Comparison of ENCODE assay signal across 17 cellular contexts in genomic region chrX:2261838-2262678, GRCh38.
DNase-seq lines count a peak whose midpoint lies in the region; ATAC-seq, FAIRE-seq and TF ChIP-seq lines count a peak whose summit lies in the region.
"Had no signal": no experiment of that assay in that cellular context is flagged by ENCODE, and none has a peak within 500 bp of the region (broad histone marks: within the 10 kb centered on the region; RNA-seq: fewer than 3 reads in every experiment).

No MANE protein-coding gene starts in this region.

- no peak overlapping the region for H3K27ac Mint-ChIP-seq in activated T-helper 2 cell treated with anti-CD3 and anti-CD28 coated beads, Interferon-gamma antibody, Interleukin-2, Interleukin-4, amounts not matched to agents 10 μg/mL and 5 μg/mL and 100 μg/mL, durations not matched to agents 14 hours and 24 hours and 36 hours
- H3K27ac Mint-ChIP-seq: stimulated activated naive CD8-positive, alpha-beta T cell treated with anti-CD3 and anti-CD28 coated beads, Interleukin-15, Interleukin-2, amounts not matched to agents 100 ng/mL and 50 ng/mL, for 24 hours had no signal

- no peaks in the 10 kb centered on the region for H3K36me3 ChIP-seq in GM23248 (ENCODE audit: low read depth)
- no peaks in the 10 kb centered on the region; a peak in 2 of 4 replicates for H3K36me3 ChIP-seq in GM12878 (ENCODE audit: control insufficient read depth in 2 of 2, insufficient read depth in 2 of 2, low read length in 1 of 2)
- H3K36me3 ChIP-seq in sigmoid colon, result peaks cover 0 to 18% (median 4%) of the 10 kb centered on the region in 4 donors
- H3K36me3 ChIP-seq: breast epithelium had no signal

- DNase-seq in GM23248, result peak; percentile 12
- no peak for DNase-seq in GM12878 (ENCODE audit: low read depth, low spot score)
- peak; percentile 89 for DNase-seq in left kidney (ENCODE audit: low read depth, low spot score)
- DNase-seq in sigmoid colon, result peak; percentile 36
- no peak for DNase-seq in NCI-H2171 treated with DMSO at 0.1 percent for 48 hours (lab: John Stamatoyannopoulos, UW)
- DNase-seq in HuH-7 (ENCODE audit: low spot score), result no peak
- no peak for DNase-seq in activated T-helper 2 cell treated with anti-CD3 and anti-CD28 coated beads, Interferon-gamma antibody, Interleukin-2, Interleukin-4, amounts not matched to agents 10 μg/mL and 5 μg/mL and 100 μg/mL, durations not matched to agents 14 hours and 24 hours and 36 hours (ENCODE audit: low spot score)
- DNase-seq: erythroblast; OCI-M1; psoas muscle; stimulated activated CD4-positive, alpha-beta T cell treated with anti-CD3 and anti-CD28 coated beads, Interleukin-4, amount 100 ng/mL, for 4 hours had no signal

- TF ChIP-seq POLR2A in GM12878 (IDR thresholded peaks at IDR 0.05; ENCODE audit: low read depth, low read length) (peak; percentile 41; the same call in 1 of the 2 replicates), sigmoid colon (IDR thresholded peaks at IDR 0.05) (no peak)

- H4K20me1 ChIP-seq in GM23248 (ENCODE audit: insufficient read depth) (no peaks in the 10 kb centered on the region), GM12878 (ENCODE audit: control insufficient read depth, insufficient read depth) (no peaks in the 10 kb centered on the region)

- H3K9me3 ChIP-seq in GM23248 (ENCODE audit: low read depth) (no peaks in the 10 kb centered on the region), GM12878 (replicated peaks; ENCODE audit: control insufficient read depth, insufficient read depth, low read length) (no peaks in the 10 kb centered on the region), sigmoid colon (no peaks in the 10 kb centered on the region)
- H3K9me3 ChIP-seq: breast epithelium, psoas muscle had no signal

- H3K4me2 ChIP-seq in GM23248 (ENCODE audit: unreplicated experiment) (no peak overlapping the region), GM12878 (ENCODE audit: control insufficient read depth, insufficient read depth) (no peak overlapping the region)

- RAD21 ChIA-PET in GM12878 (lab: Charles Lee; ENCODE audit: unreplicated experiment), result no interaction called here

- peak; percentile 62 for ATAC-seq in GM12878
- ATAC-seq in GM21786 (IDR thresholded peaks at IDR 0.05; ENCODE audit: unreplicated experiment), result no peak

- intact Hi-C loops in GM12878 (cut with micrococcal nuclease; ENCODE audit: unreplicated experiment), result no loop called here
- intact Hi-C loops in sigmoid colon (cut with DNase I), result no loop called here
- intact Hi-C loops in activated T-helper 2 cell treated with anti-CD3 and anti-CD28 coated beads, Interferon-gamma antibody, Interleukin-2, Interleukin-4, amounts not matched to agents 10 μg/mL and 5 μg/mL and 100 μg/mL, durations not matched to agents 14 hours and 24 hours and 36 hours (cut with micrococcal nuclease), result no loop called here

- no peak overlapping the region for H3K4me3 ChIP-seq in GM23248
- H3K4me3 ChIP-seq in GM12878, result no peak overlapping the region
- no peak overlapping the region for H3K4me3 ChIP-seq in sigmoid colon
- H3K4me3 ChIP-seq: breast epithelium, psoas muscle had no signal

- WGBS in GM23248 (ENCODE audit: low coverage in 1 of 2, low lambda C conversion rate in 2 of 2, missing lambda C conversion rate in 2 of 2), 2 experiments, result 92 to 94% methylated on average over 20 of the region's 20 CpGs
- WGBS in GM12878 (ENCODE audit: insufficient coverage, insufficient replicate concordance, low lambda C conversion rate, missing lambda C conversion rate), result 73% methylated on average over 20 of the region's 20 CpGs
- WGBS in sigmoid colon, 2 donors, result 90 to 91% methylated on average over 20 of the region's 20 CpGs

- H3K4me3 Mint-ChIP-seq in activated T-helper 2 cell treated with anti-CD3 and anti-CD28 coated beads, Interferon-gamma antibody, Interleukin-2, Interleukin-4, amounts not matched to agents 10 μg/mL and 5 μg/mL and 100 μg/mL, durations not matched to agents 14 hours and 24 hours and 36 hours (ENCODE audit: low read depth), result no peak overlapping the region
- H3K4me3 Mint-ChIP-seq: CD14-positive monocyte; stimulated activated naive CD8-positive, alpha-beta T cell treated with anti-CD3 and anti-CD28 coated beads, Interleukin-15, Interleukin-2, amounts not matched to agents 100 ng/mL and 50 ng/mL, for 24 hours had no signal

- no peaks in the 10 kb centered on the region for H3K79me2 ChIP-seq in GM23248 (ENCODE audit: insufficient read depth)
- no peaks in the 10 kb centered on the region for H3K79me2 ChIP-seq in GM12878 (ENCODE audit: control insufficient read depth, insufficient read depth, low read length)

- CTCF ChIA-PET in GM12878 (lab: Yijun Ruan, JAX), result no interaction called here

- no peaks in the 10 kb centered on the region for H3K27me3 Mint-ChIP-seq in activated T-helper 2 cell treated with anti-CD3 and anti-CD28 coated beads, Interferon-gamma antibody, Interleukin-2, Interleukin-4, amounts not matched to agents 10 μg/mL and 5 μg/mL and 100 μg/mL, durations not matched to agents 14 hours and 24 hours and 36 hours (ENCODE audit: low read depth)
- H3K27me3 Mint-ChIP-seq: stimulated activated naive CD8-positive, alpha-beta T cell treated with anti-CD3 and anti-CD28 coated beads, Interleukin-15, Interleukin-2, amounts not matched to agents 100 ng/mL and 50 ng/mL, for 24 hours had no signal

- FAIRE-seq in GM12878 (lab: Jason Lieb, UNC), result no peak
- FAIRE-seq: GM18507, H54 had no signal

- no peak overlapping the region for H3K27ac ChIP-seq in GM23248
- no peak overlapping the region for H3K27ac ChIP-seq in GM12878 (ENCODE audit: control insufficient read depth, insufficient read depth)
- no peak overlapping the region for H3K27ac ChIP-seq in sigmoid colon
- H3K27ac ChIP-seq: breast epithelium, psoas muscle had no signal

- TF ChIP-seq EP300 in GM12878 (IDR thresholded peaks at IDR 0.05; ENCODE audit: borderline replicate concordance in 1 of 2, control insufficient read depth in 1 of 2, low read depth in 2 of 2, low read length in 2 of 2) (peak in 1 of 2 experiments; percentile 13; a peak in 1 of 4 replicates), sigmoid colon (IDR thresholded peaks at IDR 0.05) (no peak)

- no peaks in the 10 kb centered on the region for H3K27me3 ChIP-seq in GM23248 (replicated peaks; ENCODE audit: insufficient read depth)
- H3K27me3 ChIP-seq in GM12878 (replicated peaks in 1 of 2; ENCODE audit: control insufficient read depth in 2 of 2, insufficient read depth in 2 of 2, low read length in 1 of 2), result no peaks in the 10 kb centered on the region
- no peaks in the 10 kb centered on the region for H3K27me3 ChIP-seq in sigmoid colon
- H3K27me3 ChIP-seq: breast epithelium had no signal

- no peaks in the 10 kb centered on the region for H3K9me2 ChIP-seq in GM23248 (ENCODE audit: insufficient read depth)

- H3K4me1 Mint-ChIP-seq in activated T-helper 2 cell treated with anti-CD3 and anti-CD28 coated beads, Interferon-gamma antibody, Interleukin-2, Interleukin-4, amounts not matched to agents 10 μg/mL and 5 μg/mL and 100 μg/mL, durations not matched to agents 14 hours and 24 hours and 36 hours (ENCODE audit: low read depth), result no peaks in the 10 kb centered on the region
- H3K4me1 Mint-ChIP-seq: CD14-positive monocyte had no signal

- in situ Hi-C loops in GM23248 (cut with MboI), result no loop called here
- in situ Hi-C loops in GM12878 (cut with MboI), result no loop called here

- H3K9me3 Mint-ChIP-seq in activated T-helper 2 cell treated with anti-CD3 and anti-CD28 coated beads, Interferon-gamma antibody, Interleukin-2, Interleukin-4, amounts not matched to agents 10 μg/mL and 5 μg/mL and 100 μg/mL, durations not matched to agents 14 hours and 24 hours and 36 hours, result peaks cover 6% of the 10 kb centered on the region
- H3K9me3 Mint-ChIP-seq: CD14-positive monocyte had no signal

- no TSS peak for BruUV-seq in GM12878 (replicated peaks; lab: Mats Ljungman, UMichigan)

- TF ChIP-seq CTCF in GM12878 (IDR thresholded peaks at IDR 0.05 in 2 of 3, conservative IDR thresholded peaks at IDR 0.05 in 1 of 3; ENCODE audit: control insufficient read depth in 2 of 3, extremely low read depth in 1 of 3, insufficient read depth in 1 of 3, low read depth in 3 of 3, low read length in 3 of 3), result no peak
- no peak for TF ChIP-seq CTCF in sigmoid colon (IDR thresholded peaks at IDR 0.05)

- no peaks in the 10 kb centered on the region for H3F3A ChIP-seq in GM23248 (ENCODE audit: insufficient read depth)

- H2AFZ ChIP-seq in GM23248 (no peak overlapping the region), GM12878 (ENCODE audit: control insufficient read depth, low read depth, low read length) (no peak overlapping the region)

- H3K4me1 ChIP-seq in GM23248 (ENCODE audit: insufficient read depth) (no peaks in the 10 kb centered on the region), GM12878 (ENCODE audit: control insufficient read depth, insufficient read depth, low read length) (no peaks in the 10 kb centered on the region; the same call in 1 of the 2 replicates), sigmoid colon (peaks cover 0 to 11% (median 7%) of the 10 kb centered on the region in 4 donors)
- H3K4me1 ChIP-seq: breast epithelium, psoas muscle had no signal

- POLR2A ChIA-PET in GM12878 (lab: Charles Lee), result no interaction called here

- H3K9ac ChIP-seq in GM23248 (no peak overlapping the region), GM12878 (ENCODE audit: control insufficient read depth, insufficient read depth, low read length) (no peak overlapping the region)

- H3K36me3 Mint-ChIP-seq in activated T-helper 2 cell treated with anti-CD3 and anti-CD28 coated beads, Interferon-gamma antibody, Interleukin-2, Interleukin-4, amounts not matched to agents 10 μg/mL and 5 μg/mL and 100 μg/mL, durations not matched to agents 14 hours and 24 hours and 36 hours (ENCODE audit: low read depth), result peaks cover 3% of the 10 kb centered on the region

- no peak for TF ChIP-seq RAD21 in GM12878 (IDR thresholded peaks at IDR 0.05; ENCODE audit: insufficient read depth, low read depth, low read length)

- SMC1A ChIA-PET in GM12878 (lab: Charles Lee; ENCODE audit: uncharacterized antibody, unreplicated experiment), result no interaction called here

TF ChIP-seq in GM12878, 131 proteins besides CTCF, POLR2A, EP300 and RAD21 (continues in another document):
- TF ChIP-seq PAX5 (IDR thresholded peaks at IDR 0.05; ENCODE audit: borderline replicate concordance, low read depth, low read length), result peak; percentile 40; the same call in 1 of the 2 replicates
- TF ChIP-seq SP1 (IDR thresholded peaks at IDR 0.05; ENCODE audit: low read depth, low read length), result no peak
- TF ChIP-seq NBN (IDR thresholded peaks at IDR 0.05), result no peak

Comparison
In these comparisons a context has a peak if more than half of its experiments do, and no peak if none do; other contexts are left out.
1. DNase-seq: peak in GM23248 (single experiment), left kidney (single experiment) and sigmoid colon (single experiment); none in GM12878 (single experiment), NCI-H2171 treated with DMSO at 0.1 percent for 48 hours (single experiment), HuH-7 (single experiment) and activated T-helper 2 cell treated with anti-CD3 and anti-CD28 coated beads, Interferon-gamma antibody, Interleukin-2, Interleukin-4, amounts not matched to agents 10 μg/mL and 5 μg/mL and 100 μg/mL, durations not matched to agents 14 hours and 24 hours and 36 hours (single experiment).